Comparison of ENCODE assay signal across 10 cellular contexts in the genomic region with DNA sequence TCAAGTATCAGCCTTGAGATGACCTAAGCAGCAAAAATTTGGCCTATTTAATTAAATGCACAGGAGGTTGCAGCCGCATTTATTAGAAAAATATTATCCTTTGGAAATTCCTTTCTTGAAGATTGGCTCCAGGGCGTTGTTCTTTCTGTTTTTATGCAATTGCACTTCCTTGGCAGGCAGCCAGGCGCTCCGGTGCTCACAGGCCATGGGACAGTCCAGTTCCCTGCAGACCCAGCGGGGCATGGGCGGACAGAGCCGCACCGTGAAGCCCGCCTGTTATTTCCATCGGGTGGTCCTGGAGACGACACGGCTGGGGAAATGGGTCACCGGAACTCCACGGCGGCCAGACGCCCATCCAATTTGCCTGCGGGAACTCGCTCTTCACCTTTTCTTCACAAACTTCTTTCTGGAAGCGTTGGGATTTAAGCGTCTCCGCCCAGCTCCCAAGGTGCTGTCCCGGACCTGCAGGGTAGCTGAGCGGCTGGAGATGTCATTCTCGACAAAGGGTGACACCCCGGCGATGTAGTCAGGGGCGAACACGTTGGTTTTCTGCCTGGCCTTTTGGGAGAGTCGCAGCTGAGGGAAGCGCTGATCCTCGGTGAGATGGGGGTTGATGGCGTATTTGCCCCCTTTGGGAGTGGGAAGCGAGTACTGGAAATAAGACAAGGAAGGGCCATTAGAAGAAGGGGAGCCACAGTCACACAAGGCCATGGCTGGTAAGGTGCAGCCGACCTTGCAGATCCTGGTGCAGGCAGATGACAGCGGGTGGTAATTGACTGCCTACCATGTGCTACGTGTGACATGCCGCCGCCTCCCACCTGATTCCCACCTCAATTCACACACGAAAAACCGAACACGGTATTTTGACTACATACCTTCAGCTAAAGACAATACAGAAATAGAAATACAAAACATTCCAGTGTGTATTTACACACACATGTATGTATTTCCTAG. TPM values are rescaled to one million over a fixed set of nuclear protein-coding genes. Genes with fewer than 3 reads are reported as not detected.
A peak's percentile ranks its signal among the peaks of the same experiment; 100 is the strongest.
DNase-seq lines count a peak whose midpoint lies in the region; ATAC-seq and TF ChIP-seq lines count a peak whose summit lies in the region.
"Had no signal": no experiment of that assay in that cellular context is flagged by ENCODE, and none has a peak within 500 bp of the region (broad histone marks: within the 10 kb centered on the region; RNA-seq: fewer than 3 reads in every experiment).

No MANE protein-coding gene starts in this region.

- H3K27ac Mint-ChIP-seq in immature natural killer cell: peak overlapping the region in 1 of 6 donors; percentile 9

- TF ChIP-seq CTCF in AG09319 (IDR thresholded peaks at IDR 0.05; ENCODE audit: low read depth, low read length) (no peak), RWPE1 (conservative IDR thresholded peaks at IDR 0.05; ENCODE audit: low read depth) (no peak), fibroblast of pulmonary artery (IDR thresholded peaks at IDR 0.05; ENCODE audit: low read length, missing control alignments) (no peak)

- H3K27ac ChIP-seq in RWPE1: peak overlapping the region; percentile 73

- H3K4me1 Mint-ChIP-seq in immature natural killer cell: no peaks in the 10 kb centered on the region

- H3K27me3 Mint-ChIP-seq in immature natural killer cell (ENCODE audit: low read depth in 3 of 3): no peaks in the 10 kb centered on the region
- H3K27me3 Mint-ChIP-seq: CD4-positive, alpha-beta memory T cell had no signal

- H3K4me3 Mint-ChIP-seq in immature natural killer cell: no peak overlapping the region
- H3K4me3 Mint-ChIP-seq: CD4-positive, alpha-beta memory T cell had no signal

- no peak for ATAC-seq in HG03175 (IDR thresholded peaks at IDR 0.05; ENCODE audit: unreplicated experiment)
- no peak for ATAC-seq in activated CD4-positive, CD25-positive, alpha-beta regulatory T cell treated with anti-CD3 and anti-CD28 coated beads, Interleukin-2, amount 50 U/mL, for 24 hours

- POLR2A ChIA-PET in RWPE1 (lab: Yijun Ruan, JAX; ENCODE audit: low non-redundant PET): no interaction called here

- no peak overlapping the region for H3K4me3 ChIP-seq in fibroblast of pulmonary artery (replicated peaks; ENCODE audit: low read depth, low read length)

- CTCF ChIA-PET in RWPE1 (lab: Yijun Ruan, JAX): interaction anchor here (1.1 kb wide), 1 partner anchor 12 kb away, joined by 9 read pairs; a partner anchor contains a TSS

- DNase-seq in AG09319 (ENCODE audit: extremely low read depth, low read depth) (peak; percentile 27), RWPE1 (ENCODE audit: low spot score) (no peak), fibroblast of pulmonary artery (ENCODE audit: low read depth) (peak; percentile 61), mucosa of gallbladder (ENCODE audit: low spot score) (peak; percentile 84), HuH-7 (ENCODE audit: low spot score) (no peak), immature natural killer cell (no peak)
- DNase-seq: CD4-positive, alpha-beta memory T cell; MM.1S had no signal

- peaks cover 10 to 37% (median 21%) of the 10 kb centered on the region in 3 donors for H3K36me3 Mint-ChIP-seq in immature natural killer cell

- no peaks in the 10 kb centered on the region for H3K9me3 Mint-ChIP-seq in immature natural killer cell
- H3K9me3 Mint-ChIP-seq: CD4-positive, alpha-beta memory T cell had no signal

RNA-seq across cellular contexts. Expression of a gene that starts 12.5 kb away (rescaled TPM):
- 31.6 TPM for total RNA-seq in mucosa of gallbladder
- 10 to 100 TPM; 16.9 to 34.2 (median 24.8) TPM for polyA plus RNA-seq in immature natural killer cell

RNA-seq across cellular contexts. Expression of a gene that starts 15.9 kb away (rescaled TPM):
- total RNA-seq in mucosa of gallbladder: 528 TPM
- polyA plus RNA-seq in immature natural killer cell: 10 to 100 TPM; 12.8 to 14.6 (median 13.3) TPM

RNA-seq across cellular contexts. Expression of a gene that starts 19.9 kb away (rescaled TPM):
- 68.6 TPM for total RNA-seq in mucosa of gallbladder
- polyA plus RNA-seq in immature natural killer cell: 10 to 100 TPM; 19.0 to 67.9 (median 29.3) TPM

Comparison
In these comparisons a context has a peak if more than half of its experiments do, and no peak if none do; other contexts are left out.
1. DNase-seq: peak in AG09319 (single experiment), fibroblast of pulmonary artery (single experiment) and mucosa of gallbladder (single experiment); none in RWPE1 (single experiment), HuH-7 (single experiment) and immature natural killer cell (0 of 3).